In the genomic region with DNA sequence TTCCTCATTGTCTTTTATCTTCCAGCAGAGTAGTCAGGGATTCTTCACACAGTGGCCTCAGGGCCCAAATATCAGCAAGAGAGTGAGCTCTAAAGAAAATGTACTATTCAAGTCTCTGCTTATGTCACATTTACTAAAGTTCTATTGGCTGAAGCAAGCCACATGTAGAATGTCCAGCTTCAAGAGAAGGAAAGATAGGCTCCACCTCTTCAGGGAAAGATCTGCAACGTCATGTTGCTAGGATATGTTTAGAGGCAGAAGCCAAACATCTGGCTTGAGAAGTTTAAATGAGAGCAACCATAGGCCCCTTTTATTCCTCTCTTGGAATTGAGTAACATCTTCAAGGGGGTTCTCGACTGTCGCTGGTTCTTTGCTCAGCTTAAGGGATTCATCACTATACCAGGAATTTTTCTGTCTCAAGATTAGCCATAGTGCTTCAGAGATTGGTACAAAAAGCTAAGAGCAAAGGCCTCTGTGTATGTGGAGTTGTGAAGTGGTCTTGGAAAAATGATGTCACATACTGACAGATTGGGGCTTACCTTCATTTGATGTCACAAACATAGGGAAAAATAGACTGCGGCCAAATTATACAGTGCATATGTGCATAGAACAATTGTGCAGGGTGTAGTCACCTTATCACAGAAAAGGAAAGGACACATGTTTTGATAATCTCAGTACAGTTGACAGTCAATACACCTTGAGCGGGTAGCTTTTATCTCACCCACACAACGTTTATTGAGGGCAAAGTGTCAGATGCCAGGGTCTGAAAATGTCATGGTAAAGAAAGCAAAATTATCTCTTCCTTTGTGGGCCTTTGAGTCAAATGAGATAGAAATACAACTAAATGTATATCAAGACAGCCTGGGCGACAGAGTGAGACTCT, we compare ENCODE assay signal across 1 cellular context.
TF ChIP-seq lines count a peak whose summit lies in the region.

No MANE protein-coding gene starts in this region.

TF ChIP-seq in K562, 482 proteins besides CTCF, POLR2A, EP300 and RAD21 (continued from another document and continues in another):
- TF ChIP-seq, protein P1, sequence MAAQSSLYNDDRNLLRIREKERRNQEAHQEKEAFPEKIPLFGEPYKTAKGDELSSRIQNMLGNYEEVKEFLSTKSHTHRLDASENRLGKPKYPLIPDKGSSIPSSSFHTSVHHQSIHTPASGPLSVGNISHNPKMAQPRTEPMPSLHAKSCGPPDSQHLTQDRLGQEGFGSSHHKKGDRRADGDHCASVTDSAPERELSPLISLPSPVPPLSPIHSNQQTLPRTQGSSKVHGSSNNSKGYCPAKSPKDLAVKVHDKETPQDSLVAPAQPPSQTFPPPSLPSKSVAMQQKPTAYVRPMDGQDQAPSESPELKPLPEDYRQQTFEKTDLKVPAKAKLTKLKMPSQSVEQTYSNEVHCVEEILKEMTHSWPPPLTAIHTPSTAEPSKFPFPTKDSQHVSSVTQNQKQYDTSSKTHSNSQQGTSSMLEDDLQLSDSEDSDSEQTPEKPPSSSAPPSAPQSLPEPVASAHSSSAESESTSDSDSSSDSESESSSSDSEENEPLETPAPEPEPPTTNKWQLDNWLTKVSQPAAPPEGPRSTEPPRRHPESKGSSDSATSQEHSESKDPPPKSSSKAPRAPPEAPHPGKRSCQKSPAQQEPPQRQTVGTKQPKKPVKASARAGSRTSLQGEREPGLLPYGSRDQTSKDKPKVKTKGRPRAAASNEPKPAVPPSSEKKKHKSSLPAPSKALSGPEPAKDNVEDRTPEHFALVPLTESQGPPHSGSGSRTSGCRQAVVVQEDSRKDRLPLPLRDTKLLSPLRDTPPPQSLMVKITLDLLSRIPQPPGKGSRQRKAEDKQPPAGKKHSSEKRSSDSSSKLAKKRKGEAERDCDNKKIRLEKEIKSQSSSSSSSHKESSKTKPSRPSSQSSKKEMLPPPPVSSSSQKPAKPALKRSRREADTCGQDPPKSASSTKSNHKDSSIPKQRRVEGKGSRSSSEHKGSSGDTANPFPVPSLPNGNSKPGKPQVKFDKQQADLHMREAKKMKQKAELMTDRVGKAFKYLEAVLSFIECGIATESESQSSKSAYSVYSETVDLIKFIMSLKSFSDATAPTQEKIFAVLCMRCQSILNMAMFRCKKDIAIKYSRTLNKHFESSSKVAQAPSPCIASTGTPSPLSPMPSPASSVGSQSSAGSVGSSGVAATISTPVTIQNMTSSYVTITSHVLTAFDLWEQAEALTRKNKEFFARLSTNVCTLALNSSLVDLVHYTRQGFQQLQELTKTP (IDR thresholded peaks at IDR 0.05; ENCODE audit: low read depth in 1 of 2, partially characterized antibody in 2 of 2): no peak
- TF ChIP-seq EGR1 (conservative IDR thresholded peaks at IDR 0.05): no peak
- peak; percentile 46; the same call in 1 of the 2 replicates for TF ChIP-seq MAFF (IDR thresholded peaks at IDR 0.05; ENCODE audit: low read length)
- no peak for TF ChIP-seq ZFP30 (CRISPR knock-in tag; IDR thresholded peaks at IDR 0.05; ENCODE audit: borderline replicate concordance)
- no peak for TF ChIP-seq ZNF395 (CRISPR knock-in tag; IDR thresholded peaks at IDR 0.05)
- TF ChIP-seq SPI1 (IDR thresholded peaks at IDR 0.05; ENCODE audit: borderline replicate concordance, low read depth, low read length): no peak
- TF ChIP-seq POLR2B (IDR thresholded peaks at IDR 0.05; ENCODE audit: low read depth, partially characterized antibody): no peak
- TF ChIP-seq, protein P2, sequence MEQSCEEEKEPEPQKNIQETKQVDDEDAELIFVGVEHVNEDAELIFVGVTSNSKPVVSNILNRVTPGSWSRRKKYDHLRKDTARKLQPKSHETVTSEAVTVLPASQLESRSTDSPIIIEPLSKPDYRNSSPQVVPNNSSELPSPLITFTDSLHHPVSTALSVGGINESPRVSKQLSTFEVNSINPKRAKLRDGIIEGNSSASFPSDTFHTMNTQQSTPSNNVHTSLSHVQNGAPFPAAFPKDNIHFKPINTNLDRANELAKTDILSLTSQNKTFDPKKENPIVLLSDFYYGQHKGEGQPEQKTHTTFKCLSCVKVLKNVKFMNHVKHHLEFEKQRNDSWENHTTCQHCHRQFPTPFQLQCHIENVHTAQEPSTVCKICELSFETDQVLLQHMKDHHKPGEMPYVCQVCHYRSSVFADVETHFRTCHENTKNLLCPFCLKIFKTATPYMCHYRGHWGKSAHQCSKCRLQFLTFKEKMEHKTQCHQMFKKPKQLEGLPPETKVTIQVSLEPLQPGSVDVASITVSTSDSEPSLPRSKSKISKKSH (CRISPR knock-in tag; IDR thresholded peaks at IDR 0.05): no peak
- no peak for TF ChIP-seq EHMT2 (IDR thresholded peaks at IDR 0.05)
- TF ChIP-seq, protein P3, sequence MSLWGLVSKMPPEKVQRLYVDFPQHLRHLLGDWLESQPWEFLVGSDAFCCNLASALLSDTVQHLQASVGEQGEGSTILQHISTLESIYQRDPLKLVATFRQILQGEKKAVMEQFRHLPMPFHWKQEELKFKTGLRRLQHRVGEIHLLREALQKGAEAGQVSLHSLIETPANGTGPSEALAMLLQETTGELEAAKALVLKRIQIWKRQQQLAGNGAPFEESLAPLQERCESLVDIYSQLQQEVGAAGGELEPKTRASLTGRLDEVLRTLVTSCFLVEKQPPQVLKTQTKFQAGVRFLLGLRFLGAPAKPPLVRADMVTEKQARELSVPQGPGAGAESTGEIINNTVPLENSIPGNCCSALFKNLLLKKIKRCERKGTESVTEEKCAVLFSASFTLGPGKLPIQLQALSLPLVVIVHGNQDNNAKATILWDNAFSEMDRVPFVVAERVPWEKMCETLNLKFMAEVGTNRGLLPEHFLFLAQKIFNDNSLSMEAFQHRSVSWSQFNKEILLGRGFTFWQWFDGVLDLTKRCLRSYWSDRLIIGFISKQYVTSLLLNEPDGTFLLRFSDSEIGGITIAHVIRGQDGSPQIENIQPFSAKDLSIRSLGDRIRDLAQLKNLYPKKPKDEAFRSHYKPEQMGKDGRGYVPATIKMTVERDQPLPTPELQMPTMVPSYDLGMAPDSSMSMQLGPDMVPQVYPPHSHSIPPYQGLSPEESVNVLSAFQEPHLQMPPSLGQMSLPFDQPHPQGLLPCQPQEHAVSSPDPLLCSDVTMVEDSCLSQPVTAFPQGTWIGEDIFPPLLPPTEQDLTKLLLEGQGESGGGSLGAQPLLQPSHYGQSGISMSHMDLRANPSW (CRISPR knock-in tag; IDR thresholded peaks at IDR 0.05): no peak
- no peak for TF ChIP-seq HNRNPL (IDR thresholded peaks at IDR 0.05; ENCODE audit: low read depth, low read length)
- TF ChIP-seq RBM39 (optimal IDR thresholded peaks at IDR 0.05; ENCODE audit: low read depth, low read length): no peak
- peak; percentile 86 for TF ChIP-seq MAFG (tag; conservative IDR thresholded peaks at IDR 0.05)
- TF ChIP-seq ARID1B (IDR thresholded peaks at IDR 0.05): peak; percentile 76
- no peak for TF ChIP-seq RBBP5 (IDR thresholded peaks at IDR 0.05; ENCODE audit: borderline replicate concordance, insufficient read depth, low read length, poor library complexity, severe bottlenecking)
- TF ChIP-seq ZNF766 (CRISPR knock-in tag; conservative IDR thresholded peaks at IDR 0.05): no peak
- no peak for TF ChIP-seq ZNF133 (CRISPR knock-in tag; IDR thresholded peaks at IDR 0.05)
- TF ChIP-seq CHD4 (IDR thresholded peaks at IDR 0.05; ENCODE audit: insufficient read depth, insufficient replicate concordance, low read depth, low read length, poor library complexity, severe bottlenecking): no peak
- no peak for TF ChIP-seq OTX1 (CRISPR knock-in tag; IDR thresholded peaks at IDR 0.05)
- TF ChIP-seq RBM14 (IDR thresholded peaks at IDR 0.05; ENCODE audit: borderline replicate concordance, insufficient read depth, low read depth, low read length): no peak
- TF ChIP-seq ZNF778 (CRISPR knock-in tag; IDR thresholded peaks at IDR 0.05): no peak
- no peak for TF ChIP-seq SRSF7 (optimal IDR thresholded peaks at IDR 0.05; ENCODE audit: low read depth, low read length)
- TF ChIP-seq TEAD1 (CRISPR knock-in tag; IDR thresholded peaks at IDR 0.05): no peak
- TF ChIP-seq CHCHD3 (CRISPR knock-in tag; IDR thresholded peaks at IDR 0.05): no peak
- no peak for TF ChIP-seq SP1 (CRISPR knock-in tag; IDR thresholded peaks at IDR 0.05)
- TF ChIP-seq POLR2AphosphoS5 (IDR thresholded peaks at IDR 0.05; ENCODE audit: control insufficient read depth, insufficient read depth, low read depth, low read length): peak; percentile 81
- no peak for TF ChIP-seq FOXJ3 (CRISPR knock-in tag; IDR thresholded peaks at IDR 0.05)
- peak; percentile 72 for TF ChIP-seq TAL1 (IDR thresholded peaks at IDR 0.05)
- peak in 1 of 2 experiments; percentile 38; a peak in 1 of 4 replicates for TF ChIP-seq ARNT (IDR thresholded peaks at IDR 0.05)
- no peak for TF ChIP-seq CBX8 (IDR thresholded peaks at IDR 0.05; ENCODE audit: borderline replicate concordance, extremely low read depth, low read depth, low read length, poor library complexity, severe bottlenecking)
- no peak for TF ChIP-seq DIDO1 (tag; IDR thresholded peaks at IDR 0.05; ENCODE audit: low read depth)
- no peak for TF ChIP-seq BCOR (IDR thresholded peaks at IDR 0.05)
- no peak for TF ChIP-seq BRD4 (IDR thresholded peaks at IDR 0.05)
- TF ChIP-seq, protein P4, sequence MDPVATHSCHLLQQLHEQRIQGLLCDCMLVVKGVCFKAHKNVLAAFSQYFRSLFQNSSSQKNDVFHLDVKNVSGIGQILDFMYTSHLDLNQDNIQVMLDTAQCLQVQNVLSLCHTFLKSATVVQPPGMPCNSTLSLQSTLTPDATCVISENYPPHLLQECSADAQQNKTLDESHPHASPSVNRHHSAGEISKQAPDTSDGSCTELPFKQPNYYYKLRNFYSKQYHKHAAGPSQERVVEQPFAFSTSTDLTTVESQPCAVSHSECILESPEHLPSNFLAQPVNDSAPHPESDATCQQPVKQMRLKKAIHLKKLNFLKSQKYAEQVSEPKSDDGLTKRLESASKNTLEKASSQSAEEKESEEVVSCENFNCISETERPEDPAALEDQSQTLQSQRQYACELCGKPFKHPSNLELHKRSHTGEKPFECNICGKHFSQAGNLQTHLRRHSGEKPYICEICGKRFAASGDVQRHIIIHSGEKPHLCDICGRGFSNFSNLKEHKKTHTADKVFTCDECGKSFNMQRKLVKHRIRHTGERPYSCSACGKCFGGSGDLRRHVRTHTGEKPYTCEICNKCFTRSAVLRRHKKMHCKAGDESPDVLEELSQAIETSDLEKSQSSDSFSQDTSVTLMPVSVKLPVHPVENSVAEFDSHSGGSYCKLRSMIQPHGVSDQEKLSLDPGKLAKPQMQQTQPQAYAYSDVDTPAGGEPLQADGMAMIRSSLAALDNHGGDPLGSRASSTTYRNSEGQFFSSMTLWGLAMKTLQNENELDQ (CRISPR knock-in tag; IDR thresholded peaks at IDR 0.05; ENCODE audit: borderline replicate concordance): no peak
- no peak for TF ChIP-seq RNF2 (IDR thresholded peaks at IDR 0.05)
- no peak for TF ChIP-seq MEF2D (tag; conservative IDR thresholded peaks at IDR 0.05; ENCODE audit: low read depth)
- TF ChIP-seq ELK3 (CRISPR knock-in tag; IDR thresholded peaks at IDR 0.05): no peak
- TF ChIP-seq, protein P5, sequence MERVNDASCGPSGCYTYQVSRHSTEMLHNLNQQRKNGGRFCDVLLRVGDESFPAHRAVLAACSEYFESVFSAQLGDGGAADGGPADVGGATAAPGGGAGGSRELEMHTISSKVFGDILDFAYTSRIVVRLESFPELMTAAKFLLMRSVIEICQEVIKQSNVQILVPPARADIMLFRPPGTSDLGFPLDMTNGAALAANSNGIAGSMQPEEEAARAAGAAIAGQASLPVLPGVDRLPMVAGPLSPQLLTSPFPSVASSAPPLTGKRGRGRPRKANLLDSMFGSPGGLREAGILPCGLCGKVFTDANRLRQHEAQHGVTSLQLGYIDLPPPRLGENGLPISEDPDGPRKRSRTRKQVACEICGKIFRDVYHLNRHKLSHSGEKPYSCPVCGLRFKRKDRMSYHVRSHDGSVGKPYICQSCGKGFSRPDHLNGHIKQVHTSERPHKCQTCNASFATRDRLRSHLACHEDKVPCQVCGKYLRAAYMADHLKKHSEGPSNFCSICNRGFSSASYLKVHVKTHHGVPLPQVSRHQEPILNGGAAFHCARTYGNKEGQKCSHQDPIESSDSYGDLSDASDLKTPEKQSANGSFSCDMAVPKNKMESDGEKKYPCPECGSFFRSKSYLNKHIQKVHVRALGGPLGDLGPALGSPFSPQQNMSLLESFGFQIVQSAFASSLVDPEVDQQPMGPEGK (CRISPR knock-in tag; IDR thresholded peaks at IDR 0.05; ENCODE audit: borderline replicate concordance): no peak
- peak; percentile 68 for TF ChIP-seq NCOR1 (IDR thresholded peaks at IDR 0.05)
- no peak for TF ChIP-seq ZBED1 (IDR thresholded peaks at IDR 0.05)
- TF ChIP-seq CBX2 (IDR thresholded peaks at IDR 0.05; ENCODE audit: insufficient read depth, low read length, poor library complexity, severe bottlenecking): no peak
- no peak for TF ChIP-seq KLF1 (tag; IDR thresholded peaks at IDR 0.05)
- no peak for TF ChIP-seq ZNF41 (CRISPR knock-in tag; conservative IDR thresholded peaks at IDR 0.05)
- TF ChIP-seq RCOR1 (IDR thresholded peaks at IDR 0.05; ENCODE audit: borderline replicate concordance in 1 of 2, low read depth in 2 of 2, low read length in 2 of 2): peak in 1 of 2 experiments; percentile 45; a peak in 1 of 4 replicates
- TF ChIP-seq, protein P6, sequence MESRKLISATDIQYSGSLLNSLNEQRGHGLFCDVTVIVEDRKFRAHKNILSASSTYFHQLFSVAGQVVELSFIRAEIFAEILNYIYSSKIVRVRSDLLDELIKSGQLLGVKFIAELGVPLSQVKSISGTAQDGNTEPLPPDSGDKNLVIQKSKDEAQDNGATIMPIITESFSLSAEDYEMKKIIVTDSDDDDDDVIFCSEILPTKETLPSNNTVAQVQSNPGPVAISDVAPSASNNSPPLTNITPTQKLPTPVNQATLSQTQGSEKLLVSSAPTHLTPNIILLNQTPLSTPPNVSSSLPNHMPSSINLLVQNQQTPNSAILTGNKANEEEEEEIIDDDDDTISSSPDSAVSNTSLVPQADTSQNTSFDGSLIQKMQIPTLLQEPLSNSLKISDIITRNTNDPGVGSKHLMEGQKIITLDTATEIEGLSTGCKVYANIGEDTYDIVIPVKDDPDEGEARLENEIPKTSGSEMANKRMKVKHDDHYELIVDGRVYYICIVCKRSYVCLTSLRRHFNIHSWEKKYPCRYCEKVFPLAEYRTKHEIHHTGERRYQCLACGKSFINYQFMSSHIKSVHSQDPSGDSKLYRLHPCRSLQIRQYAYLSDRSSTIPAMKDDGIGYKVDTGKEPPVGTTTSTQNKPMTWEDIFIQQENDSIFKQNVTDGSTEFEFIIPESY (CRISPR knock-in tag; IDR thresholded peaks at IDR 0.05): no peak
- TF ChIP-seq BACH1 (tag; IDR thresholded peaks at IDR 0.05): 0 out of 2 replicates have a peak, but pooled peaks have one; percentile 27
